Comparison of ENCODE assay signal across 22 cellular contexts in genomic region chr3:12458901-12459300, GRCh38. TPM values are rescaled to one million over a fixed set of nuclear protein-coding genes. Genes with fewer than 3 reads are reported as not detected.
DNase-seq lines count a peak whose midpoint lies in the region; ATAC-seq and TF ChIP-seq lines count a peak whose summit lies in the region.
"Had no signal": no experiment of that assay in that cellular context is flagged by ENCODE, and none has a peak within 500 bp of the region (broad histone marks: within the 10 kb centered on the region; RNA-seq: fewer than 3 reads in every experiment).

No MANE protein-coding gene starts in this region.

- no peak for ATAC-seq in stimulated activated naive B cell treated with anti-CD40 and anti-IgM and Interleukin-4, amounts not matched to agents 10 μg/mL and 1 μg/mL and 100 μg/mL, for 72 hours (replicated peaks)
- ATAC-seq: activated T-helper 17 cell treated with anti-CD3 and anti-CD28 coated beads, Interleukin-2, amount 50 U/mL, for 72 hours; psoas muscle had no signal

- peak overlapping the region; percentile 88 for H3K27ac ChIP-seq in subcutaneous abdominal adipose tissue (ENCODE audit: low read depth, low read length)
- H3K27ac ChIP-seq: brain microvascular endothelial cell, psoas muscle, uterus had no signal

- no peak overlapping the region for H3K27ac Mint-ChIP-seq in stimulated activated naive B cell treated with anti-CD40 and anti-IgM and Interleukin-4, amounts not matched to agents 10 μg/mL and 1 μg/mL and 100 μg/mL, for 72 hours
- H3K27ac Mint-ChIP-seq: activated T-helper 17 cell treated with anti-CD3 and anti-CD28 coated beads, Interleukin-2, amount 50 U/mL, for 72 hours had no signal

- DNase-seq in NCI-H82 (lab: John Stamatoyannopoulos, UW) (peak; percentile 9), NCI-H82 treated with DMSO at 0.1 percent for 48 hours (lab: John Stamatoyannopoulos, UW; ENCODE audit: unreplicated experiment) (no peak), NOMO-1 treated with dmso at 0.1 percent for 144 hours (lab: John Stamatoyannopoulos, UW; ENCODE audit: unreplicated experiment) (peak; percentile 60), fibroblast of villous mesenchyme (ENCODE audit: low read depth) (peak; percentile 46), NCI-H510A (lab: John Stamatoyannopoulos, UW) (no peak)
- DNase-seq in activated effector memory CD4-positive, alpha-beta T cell treated with anti-CD3 and anti-CD28 coated beads, Interleukin-2, amount 50 U/mL, for 16 hours: no peak
- no peak for DNase-seq in stimulated activated naive B cell treated with anti-CD40 and anti-IgM and Interleukin-4, amounts not matched to agents 10 μg/mL and 1 μg/mL and 100 μg/mL, for 72 hours
- DNase-seq: 8988T; BE2C; brain microvascular endothelial cell; cortex of kidney; HCEC 1CT; hypothalamus; NCI-H2029; NCI-H524; psoas muscle; stimulated activated CD4-positive, alpha-beta T cell treated with anti-CD3 and anti-CD28 coated beads, Interleukin-4, amount 100 ng/mL, for 1 hour; T-helper 9 cell; uterus had no signal

- H3K4me3 ChIP-seq in fibroblast of villous mesenchyme (ENCODE audit: low read depth, low read length): no peak overlapping the region
- no peak overlapping the region for H3K4me3 ChIP-seq in subcutaneous abdominal adipose tissue (ENCODE audit: low read depth in 1 of 5, low read length in 5 of 5)
- H3K4me3 ChIP-seq: psoas muscle, smooth muscle cell, uterus had no signal

- peaks cover 2 to 55% (median 34%) of the 10 kb centered on the region in 5 donors for H3K4me1 ChIP-seq in subcutaneous abdominal adipose tissue (ENCODE audit: control insufficient read depth in 5 of 5, insufficient read depth in 5 of 5, low read length in 5 of 5)
- H3K4me1 ChIP-seq: BE2C, psoas muscle, uterus had no signal

- no peak overlapping the region for H3K4me3 Mint-ChIP-seq in stimulated activated naive B cell treated with anti-CD40 and anti-IgM and Interleukin-4, amounts not matched to agents 10 μg/mL and 1 μg/mL and 100 μg/mL, for 72 hours
- H3K4me3 Mint-ChIP-seq: activated T-helper 17 cell treated with anti-CD3 and anti-CD28 coated beads, Interleukin-2, amount 50 U/mL, for 72 hours had no signal

- peaks cover 4 to 5% of the 10 kb centered on the region in 2 donors for H3K27me3 Mint-ChIP-seq in stimulated activated naive B cell treated with anti-CD40 and anti-IgM and Interleukin-4, amounts not matched to agents 10 μg/mL and 1 μg/mL and 100 μg/mL, for 72 hours
- H3K27me3 Mint-ChIP-seq: activated T-helper 17 cell treated with anti-CD3 and anti-CD28 coated beads, Interleukin-2, amount 50 U/mL, for 72 hours had no signal

- no peaks in the 10 kb centered on the region for H3K27me3 ChIP-seq in subcutaneous abdominal adipose tissue (ENCODE audit: control insufficient read depth in 5 of 5, insufficient read depth in 4 of 5, low read length in 5 of 5)
- H3K27me3 ChIP-seq: BE2C, brain microvascular endothelial cell, uterus had no signal

- H3K9me3 ChIP-seq in subcutaneous abdominal adipose tissue (ENCODE audit: control insufficient read depth in 5 of 5, low read length in 5 of 5): no peaks in the 10 kb centered on the region
- H3K9me3 ChIP-seq: BE2C, psoas muscle, uterus had no signal

- H3K9ac ChIP-seq in subcutaneous abdominal adipose tissue (ENCODE audit: low read length in 5 of 5): no peak overlapping the region

- H3K4me1 Mint-ChIP-seq in stimulated activated naive B cell treated with anti-CD40 and anti-IgM and Interleukin-4, amounts not matched to agents 10 μg/mL and 1 μg/mL and 100 μg/mL, for 72 hours: peaks cover 5 to 6% of the 10 kb centered on the region in 2 donors

- peaks cover 0 to 1% of the 10 kb centered on the region in 2 donors for H3K9me3 Mint-ChIP-seq in stimulated activated naive B cell treated with anti-CD40 and anti-IgM and Interleukin-4, amounts not matched to agents 10 μg/mL and 1 μg/mL and 100 μg/mL, for 72 hours
- H3K9me3 Mint-ChIP-seq: activated T-helper 17 cell treated with anti-CD3 and anti-CD28 coated beads, Interleukin-2, amount 50 U/mL, for 72 hours had no signal

- no peak for TF ChIP-seq CTCF in fibroblast of villous mesenchyme (IDR thresholded peaks at IDR 0.05; ENCODE audit: insufficient read depth, low read depth, low read length)

- peaks cover 0 to 7% (median 3%) of the 10 kb centered on the region in 5 donors for H3K36me3 ChIP-seq in subcutaneous abdominal adipose tissue (ENCODE audit: control insufficient read depth in 5 of 5, insufficient read depth in 5 of 5, low read length in 5 of 5)
- H3K36me3 ChIP-seq: BE2C, brain microvascular endothelial cell, uterus had no signal

- no peaks in the 10 kb centered on the region for H3K36me3 Mint-ChIP-seq in stimulated activated naive B cell treated with anti-CD40 and anti-IgM and Interleukin-4, amounts not matched to agents 10 μg/mL and 1 μg/mL and 100 μg/mL, for 72 hours

RNA-seq across cellular contexts. Expression of gene TSEN2, which starts 25.4 kb away (rescaled TPM):
- total RNA-seq in fibroblast of villous mesenchyme: 8.4 and 17.3 TPM in 2 replicates

Comparison
In these comparisons a context has a peak if more than half of its experiments do, and no peak if none do; other contexts are left out.
1. DNase-seq: peak in NCI-H82 (single experiment), NOMO-1 treated with dmso at 0.1 percent for 144 hours (single experiment) and fibroblast of villous mesenchyme (single experiment); none in NCI-H82 treated with DMSO at 0.1 percent for 48 hours (single experiment), activated effector memory CD4-positive, alpha-beta T cell treated with anti-CD3 and anti-CD28 coated beads, Interleukin-2, amount 50 U/mL, for 16 hours (single experiment), stimulated activated naive B cell treated with anti-CD40 and anti-IgM and Interleukin-4, amounts not matched to agents 10 μg/mL and 1 μg/mL and 100 μg/mL, for 72 hours (single experiment) and NCI-H510A (single experiment).